23 cellular contexts compared by ENCODE assay signal in the genomic region with DNA sequence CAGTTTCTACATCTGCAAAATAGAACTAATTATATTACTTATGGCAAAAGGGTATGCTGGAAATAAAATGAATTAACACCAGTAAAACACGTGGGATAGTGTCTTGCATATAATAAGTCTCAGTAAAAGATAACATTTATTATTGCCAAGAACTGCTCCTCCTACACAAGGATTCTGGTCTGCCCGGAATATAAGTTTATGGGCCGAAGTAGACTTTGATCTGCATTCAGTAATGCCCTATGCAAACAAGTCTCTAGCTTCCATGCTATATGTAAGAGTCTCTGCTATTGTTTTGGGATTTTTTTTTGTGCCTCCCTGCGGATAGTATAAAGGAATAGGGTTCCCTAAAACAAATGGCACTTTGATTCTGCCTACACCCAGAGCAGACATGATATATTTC.
DNase-seq lines count a peak whose midpoint lies in the region; ATAC-seq and TF ChIP-seq lines count a peak whose summit lies in the region.
"Had no signal": no experiment of that assay in that cellular context is flagged by ENCODE, and none has a peak within 500 bp of the region (broad histone marks: within the 10 kb centered on the region; RNA-seq: fewer than 3 reads in every experiment).

No MANE protein-coding gene starts in this region.

- H3K9me3 Mint-ChIP-seq in nephron: no peaks in the 10 kb centered on the region
- H3K9me3 Mint-ChIP-seq: CD14-positive monocyte; CD4-positive, alpha-beta memory T cell; CD4-positive, CD25-positive, alpha-beta regulatory T cell; CD8-positive, alpha-beta memory T cell had no signal

- intact Hi-C loops in IMR-90 (cut with micrococcal nuclease) (loop anchor here (2.0 to 10.0 kb wide), 4 partner anchors 47 to 1273 kb away; partner anchors contain the start of gene SLC26A5), left colon (cut with DNase I, micrococcal nuclease) (loop anchor here in 1 of 2 donors (10.0 kb wide), 1 partner anchor 593 kb away; no protein-coding TSS in a partner anchor)

- no peaks in the 10 kb centered on the region for H3K9me3 ChIP-seq in IMR-90 (ENCODE audit: control insufficient read depth, insufficient read depth, low read length)
- H3K9me3 ChIP-seq: BE2C, BLaER1 had no signal

- peak overlapping the region; percentile 57; the same call in 1 of the 2 replicates for H2BK20ac ChIP-seq in IMR-90 (ENCODE audit: low read depth, low read length)

- POLR2A ChIA-PET in IMR-90 (lab: Charles Lee; ENCODE audit: unreplicated experiment): no interaction called here

- peaks cover 14% of the 10 kb centered on the region for H3K4me1 ChIP-seq in IMR-90 (ENCODE audit: control insufficient read depth, insufficient read depth, low read length)
- H3K4me1 ChIP-seq: BLaER1 had no signal

- peak overlapping the region; percentile 96; the same call in 1 of the 2 replicates for H3K18ac ChIP-seq in IMR-90 (ENCODE audit: low read depth, low read length)

- DNase-seq in IMR-90 (no peak), left colon (no peak), NCI-H2227 (lab: John Stamatoyannopoulos, UW; ENCODE audit: unreplicated experiment) (no peak), GM03348 (ENCODE audit: low spot score) (no peak), NCI-H82 (lab: John Stamatoyannopoulos, UW) (no peak)
- DNase-seq: 8988T; ACHN; BE2C; C1 segment of cervical spinal cord; CD4-positive, alpha-beta memory T cell; CD4-positive, CD25-positive, alpha-beta regulatory T cell; CD8-positive, alpha-beta memory T cell; COR-L47; DMS 273 treated with DMSO at 0.1 percent for 48 hours; DMS153; DMS53; DMS79; DND-41; EL; GDM1 had no signal

- in situ Hi-C loops in IMR-90 (cut with MboI; ENCODE audit: low sequenced_read_pairs): loop anchor here (5.0 kb wide), 1 partner anchor 586 kb away; no protein-coding TSS in a partner anchor

- peak overlapping the region; percentile 53; the same call in 1 of the 2 replicates for H4K91ac ChIP-seq in IMR-90 (ENCODE audit: insufficient read depth, low read depth, low read length)

- no peak overlapping the region for H3K9ac ChIP-seq in IMR-90 (ENCODE audit: low read depth, low read length)
- H3K9ac ChIP-seq: BLaER1 had no signal

- TF ChIP-seq CTCF in IMR-90 (conservative IDR thresholded peaks at IDR 0.05; ENCODE audit: low read depth, low read length) (no peak), nephron (IDR thresholded peaks at IDR 0.05; ENCODE audit: unreplicated experiment in 3 of 3) (no peak)

- no peaks in the 10 kb centered on the region for H3K27me3 ChIP-seq in IMR-90 (ENCODE audit: control insufficient read depth, insufficient read depth, low read length)
- H3K27me3 ChIP-seq: BE2C, BLaER1 had no signal

- H3K27ac Mint-ChIP-seq in nephron: peak overlapping the region in 2 of 3 experiments; percentile 28 to 54
- H3K27ac Mint-ChIP-seq: CD14-positive monocyte; CD4-positive, alpha-beta memory T cell; CD4-positive, CD25-positive, alpha-beta regulatory T cell; CD8-positive, alpha-beta memory T cell had no signal

- peaks cover under 1% of the 10 kb centered on the region for H3K27me3 Mint-ChIP-seq in nephron (ENCODE audit: low read depth)

- peaks cover 27% of the 10 kb centered on the region for H3K4me1 Mint-ChIP-seq in nephron
- H3K4me1 Mint-ChIP-seq: CD14-positive monocyte; CD4-positive, alpha-beta memory T cell; CD4-positive, CD25-positive, alpha-beta regulatory T cell; CD8-positive, alpha-beta memory T cell had no signal

- H4K20me1 ChIP-seq in IMR-90 (ENCODE audit: insufficient read depth, low read length): no peaks in the 10 kb centered on the region
- H4K20me1 ChIP-seq: BLaER1 had no signal

- no peak overlapping the region for H3K14ac ChIP-seq in IMR-90 (replicated peaks; ENCODE audit: low read depth, low read length)

- no peak overlapping the region for H3K4me3 ChIP-seq in IMR-90 (ENCODE audit: insufficient read depth, low read depth, low read length)
- H3K4me3 ChIP-seq: BLaER1 had no signal

- H2AK9ac ChIP-seq in IMR-90 (replicated peaks; ENCODE audit: low read depth, low read length, poor library complexity): no peak overlapping the region

- H3K4me2 ChIP-seq in IMR-90 (ENCODE audit: low read depth, low read length): no peak overlapping the region
- H3K4me2 ChIP-seq: BLaER1 had no signal

- peak overlapping the region; percentile 36; the same call in 1 of the 2 replicates for H2BK120ac ChIP-seq in IMR-90 (ENCODE audit: low read depth, low read length)

- no peak overlapping the region for H3K23ac ChIP-seq in IMR-90 (ENCODE audit: low read depth, low read length)

- CTCF ChIA-PET in IMR-90 (lab: Yijun Ruan, JAX): interaction anchor here (0.5 to 0.8 kb wide), 4 partner anchors 39 to 561 kb away, joined by 4 to 6 read pairs (median 5); no protein-coding TSS in a partner anchor

- no TSS peak for BruUV-seq in IMR-90 (replicated peaks; lab: Mats Ljungman, UMichigan)

- no peak overlapping the region for H3K27ac ChIP-seq in IMR-90 (ENCODE audit: insufficient read depth, low read length)
- H3K27ac ChIP-seq: BLaER1 had no signal

- peak overlapping the region; percentile 99 for H2BK5ac ChIP-seq in IMR-90 (ENCODE audit: low read depth, low read length, poor library complexity, severe bottlenecking)

- peak overlapping the region in 1 of 2 experiments; percentile 60; a peak in 2 of 4 replicates for H4K8ac ChIP-seq in IMR-90 (ENCODE audit: low read depth in 2 of 2, low read length in 2 of 2)

- H3K9me1 ChIP-seq in IMR-90 (ENCODE audit: insufficient read depth, low read length): peaks cover 6% of the 10 kb centered on the region; the same call in 1 of the 2 replicates

- no peak for TF ChIP-seq RAD21 in IMR-90 (IDR thresholded peaks at IDR 0.05; ENCODE audit: low read length)

- ATAC-seq in IMR-90 (ENCODE audit: low read depth) (no peak), left colon (peak; percentile 98)

- H3K36me3 Mint-ChIP-seq in nephron (ENCODE audit: low read depth): no peaks in the 10 kb centered on the region
- H3K36me3 Mint-ChIP-seq: CD14-positive monocyte; CD4-positive, alpha-beta memory T cell; CD4-positive, CD25-positive, alpha-beta regulatory T cell; CD8-positive, alpha-beta memory T cell had no signal

- H4K5ac ChIP-seq in IMR-90 (ENCODE audit: low read depth, low read length): peak overlapping the region; percentile 36; the same call in 1 of the 2 replicates

- no peak overlapping the region for H2AFZ ChIP-seq in IMR-90 (replicated peaks; ENCODE audit: low read length, poor library complexity)

- no peaks in the 10 kb centered on the region for H3K79me1 ChIP-seq in IMR-90 (ENCODE audit: low read depth in 1 of 2, low read length in 2 of 2)

- no peak overlapping the region for H2BK15ac ChIP-seq in IMR-90 (ENCODE audit: low read depth, low read length)

- H3K56ac ChIP-seq in IMR-90 (ENCODE audit: extremely low read depth, insufficient read depth, low read length): no peak overlapping the region

- H3K4me3 Mint-ChIP-seq in nephron: no peak overlapping the region
- H3K4me3 Mint-ChIP-seq: CD14-positive monocyte; CD4-positive, alpha-beta memory T cell; CD4-positive, CD25-positive, alpha-beta regulatory T cell; CD8-positive, alpha-beta memory T cell had no signal

- peak overlapping the region; percentile 38; the same call in 1 of the 2 replicates for H2AK5ac ChIP-seq in IMR-90 (ENCODE audit: low read depth, low read length)

- H3K36me3 ChIP-seq in IMR-90 (ENCODE audit: control insufficient read depth, insufficient read depth, low read length): no peaks in the 10 kb centered on the region
- H3K36me3 ChIP-seq: BLaER1 had no signal

- dilution Hi-C loops in IMR-90 (cut with HindIII; ENCODE audit: low sequenced_read_pairs, unreplicated experiment): no loop called here

- TF ChIP-seq POLR2A in IMR-90 (IDR thresholded peaks at IDR 0.05; ENCODE audit: low read depth, low read length): no peak

- H3K4ac ChIP-seq in IMR-90 (ENCODE audit: low read depth, low read length): no peak overlapping the region

- WGBS in IMR-90 (ENCODE audit: extremely low coverage in 2 of 2, insufficient read length in 1 of 2), 2 experiments: no CpG with 5 or more reads among the region's 4 CpGs

TF ChIP-seq in IMR-90, 13 proteins besides CTCF, POLR2A, EP300 and RAD21:
- TF ChIP-seq MAZ (IDR thresholded peaks at IDR 0.05; ENCODE audit: borderline replicate concordance, low read depth, low read length) (no peak), FOS (IDR thresholded peaks at IDR 0.05; ENCODE audit: low read depth, low read length) (no peak), MXI1 (IDR thresholded peaks at IDR 0.05; ENCODE audit: borderline replicate concordance, low read depth, low read length) (no peak), RFX5 (IDR thresholded peaks at IDR 0.05; ENCODE audit: low read depth, low read length) (no peak), MAFK (IDR thresholded peaks at IDR 0.05; ENCODE audit: low read depth, low read length) (no peak), CHD1 (IDR thresholded peaks at IDR 0.05; ENCODE audit: low read depth, low read length) (no peak), BHLHE40 (IDR thresholded peaks at IDR 0.05; ENCODE audit: low read depth, low read length) (no peak), NFE2L2 (IDR thresholded peaks at IDR 0.05; ENCODE audit: low read depth, low read length) (no peak), RCOR1 (IDR thresholded peaks at IDR 0.05; ENCODE audit: insufficient replicate concordance, low read length) (no peak), SMC3 (IDR thresholded peaks at IDR 0.05; ENCODE audit: low read depth, low read length) (no peak), CEBPB (IDR thresholded peaks at IDR 0.05; ENCODE audit: low read depth, low read length) (no peak)
- TF ChIP-seq, protein P1, sequence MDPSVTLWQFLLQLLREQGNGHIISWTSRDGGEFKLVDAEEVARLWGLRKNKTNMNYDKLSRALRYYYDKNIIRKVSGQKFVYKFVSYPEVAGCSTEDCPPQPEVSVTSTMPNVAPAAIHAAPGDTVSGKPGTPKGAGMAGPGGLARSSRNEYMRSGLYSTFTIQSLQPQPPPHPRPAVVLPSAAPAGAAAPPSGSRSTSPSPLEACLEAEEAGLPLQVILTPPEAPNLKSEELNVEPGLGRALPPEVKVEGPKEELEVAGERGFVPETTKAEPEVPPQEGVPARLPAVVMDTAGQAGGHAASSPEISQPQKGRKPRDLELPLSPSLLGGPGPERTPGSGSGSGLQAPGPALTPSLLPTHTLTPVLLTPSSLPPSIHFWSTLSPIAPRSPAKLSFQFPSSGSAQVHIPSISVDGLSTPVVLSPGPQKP (IDR thresholded peaks at IDR 0.05; ENCODE audit: borderline replicate concordance, low read depth, low read length): no peak
- TF ChIP-seq, protein P2, sequence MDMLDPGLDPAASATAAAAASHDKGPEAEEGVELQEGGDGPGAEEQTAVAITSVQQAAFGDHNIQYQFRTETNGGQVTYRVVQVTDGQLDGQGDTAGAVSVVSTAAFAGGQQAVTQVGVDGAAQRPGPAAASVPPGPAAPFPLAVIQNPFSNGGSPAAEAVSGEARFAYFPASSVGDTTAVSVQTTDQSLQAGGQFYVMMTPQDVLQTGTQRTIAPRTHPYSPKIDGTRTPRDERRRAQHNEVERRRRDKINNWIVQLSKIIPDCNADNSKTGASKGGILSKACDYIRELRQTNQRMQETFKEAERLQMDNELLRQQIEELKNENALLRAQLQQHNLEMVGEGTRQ (IDR thresholded peaks at IDR 0.05; ENCODE audit: low read depth, low read length): no peak
